Comparison of ENCODE assay signal across 9 cellular contexts in genomic region chr20:46151936-46152335, GRCh38. TPM values are rescaled to one million over a fixed set of nuclear protein-coding genes. Genes with fewer than 3 reads are reported as not detected.
DNase-seq lines count a peak whose midpoint lies in the region; ATAC-seq and TF ChIP-seq lines count a peak whose summit lies in the region.
"Had no signal": no experiment of that assay in that cellular context is flagged by ENCODE, and none has a peak within 500 bp of the region (broad histone marks: within the 10 kb centered on the region; RNA-seq: fewer than 3 reads in every experiment).

No MANE protein-coding gene starts in this region.

- no peak overlapping the region for H3K14ac ChIP-seq in IMR-90 (replicated peaks; ENCODE audit: low read depth, low read length)

- no peaks in the 10 kb centered on the region for H3K4me1 Mint-ChIP-seq in activated T-cell treated with anti-CD3 and anti-CD28 coated beads, Interleukin-2, amount 50 U/mL, for 4 hours (ENCODE audit: low read depth)

- H3K27me3 ChIP-seq in IMR-90 (ENCODE audit: control insufficient read depth, insufficient read depth, low read length): peaks cover 18% of the 10 kb centered on the region
- H3K27me3 ChIP-seq in mammary epithelial cell (ENCODE audit: insufficient read depth, low read length): no peaks in the 10 kb centered on the region

- TF ChIP-seq POLR2A in IMR-90 (IDR thresholded peaks at IDR 0.05; ENCODE audit: low read depth, low read length): no peak

- H2BK5ac ChIP-seq in IMR-90 (ENCODE audit: low read depth, low read length, poor library complexity, severe bottlenecking): no peak overlapping the region

- POLR2A ChIA-PET in IMR-90 (lab: Charles Lee; ENCODE audit: unreplicated experiment): no interaction called here

- peaks cover 12% of the 10 kb centered on the region for H3K27me3 Mint-ChIP-seq in activated T-cell treated with anti-CD3 and anti-CD28 coated beads, Interleukin-2, amount 50 U/mL, for 4 hours (ENCODE audit: low read depth)

- intact Hi-C loops in IMR-90 (cut with micrococcal nuclease): no loop called here
- intact Hi-C loops in mammary epithelial cell (cut with micrococcal nuclease): no loop called here

- H3K18ac ChIP-seq in IMR-90 (ENCODE audit: low read depth, low read length): no peak overlapping the region

- H3K4me3 Mint-ChIP-seq in activated T-cell treated with anti-CD3 and anti-CD28 coated beads, Interleukin-2, amount 50 U/mL, for 4 hours: no peak overlapping the region

- no peak overlapping the region for H2BK15ac ChIP-seq in IMR-90 (ENCODE audit: low read depth, low read length)

- no peak overlapping the region for H3K4me3 ChIP-seq in IMR-90 (ENCODE audit: insufficient read depth, low read depth, low read length)
- no peak overlapping the region for H3K4me3 ChIP-seq in mammary epithelial cell (replicated peaks in 1 of 3; ENCODE audit: insufficient read depth in 1 of 3, low read depth in 2 of 3, low read length in 3 of 3)

- no peak overlapping the region for H3K56ac ChIP-seq in IMR-90 (ENCODE audit: extremely low read depth, insufficient read depth, low read length)

- H3K4me1 ChIP-seq in IMR-90 (ENCODE audit: control insufficient read depth, insufficient read depth, low read length) (no peaks in the 10 kb centered on the region), mammary epithelial cell (ENCODE audit: insufficient read depth, low read length) (no peaks in the 10 kb centered on the region)

- no peaks in the 10 kb centered on the region for H3K9me3 ChIP-seq in IMR-90 (ENCODE audit: control insufficient read depth, insufficient read depth, low read length)
- no peaks in the 10 kb centered on the region for H3K9me3 ChIP-seq in mammary epithelial cell (replicated peaks; ENCODE audit: insufficient read depth, low read length)

- H2BK120ac ChIP-seq in IMR-90 (ENCODE audit: low read depth, low read length): no peak overlapping the region

- no peak overlapping the region for H4K5ac ChIP-seq in IMR-90 (ENCODE audit: low read depth, low read length)

- H3K4me2 ChIP-seq in IMR-90 (ENCODE audit: low read depth, low read length) (no peak overlapping the region), mammary epithelial cell (ENCODE audit: insufficient read depth, low read depth, low read length) (no peak overlapping the region)

- no peak overlapping the region for H2BK20ac ChIP-seq in IMR-90 (ENCODE audit: low read depth, low read length)

- no peak overlapping the region for H3K23ac ChIP-seq in IMR-90 (ENCODE audit: low read depth, low read length)

- CTCF ChIA-PET in IMR-90 (lab: Yijun Ruan, JAX) (no interaction called here), mammary epithelial cell (lab: Charles Lee; ENCODE audit: low non-redundant PET) (no interaction called here)

- no peaks in the 10 kb centered on the region for H3K9me3 Mint-ChIP-seq in activated T-cell treated with anti-CD3 and anti-CD28 coated beads, Interleukin-2, amount 50 U/mL, for 4 hours

- H4K20me1 ChIP-seq in IMR-90 (ENCODE audit: insufficient read depth, low read length): no peaks in the 10 kb centered on the region
- H4K20me1 ChIP-seq in mammary epithelial cell (ENCODE audit: insufficient read depth, low read length): no peaks in the 10 kb centered on the region

- TF ChIP-seq CTCF in IMR-90 (conservative IDR thresholded peaks at IDR 0.05; ENCODE audit: low read depth, low read length) (peak; percentile 11; the same call in 1 of the 2 replicates), mammary epithelial cell (conservative IDR thresholded peaks at IDR 0.05 in 1 of 2, IDR thresholded peaks at IDR 0.05 in 1 of 2; ENCODE audit: extremely low read depth in 1 of 2, insufficient read depth in 1 of 2, low read depth in 1 of 2, low read length in 2 of 2) (peak; percentile 28 to 40)

- H2AFZ ChIP-seq in IMR-90 (replicated peaks; ENCODE audit: low read length, poor library complexity): no peak overlapping the region
- H2AFZ ChIP-seq in mammary epithelial cell (ENCODE audit: low read depth, low read length): no peak overlapping the region

- TF ChIP-seq RAD21 in IMR-90 (IDR thresholded peaks at IDR 0.05; ENCODE audit: low read length): no peak

- no TSS peak for BruUV-seq in IMR-90 (replicated peaks; lab: Mats Ljungman, UMichigan)
- no TSS peak for BruUV-seq in mammary epithelial cell (replicated peaks; lab: Mats Ljungman, UMichigan)

- WGBS in IMR-90 (ENCODE audit: extremely low coverage in 2 of 2, insufficient read length in 1 of 2), 2 experiments: no CpG with 5 or more reads among the region's 7 CpGs
- 66% methylated on average over 5 of the region's 7 CpGs for WGBS in mammary epithelial cell (ENCODE audit: low coverage, missing lambda C conversion rate)

- H3K79me1 ChIP-seq in IMR-90 (ENCODE audit: low read depth in 1 of 2, low read length in 2 of 2): no peaks in the 10 kb centered on the region

- no peaks in the 10 kb centered on the region for H3K36me3 Mint-ChIP-seq in activated T-cell treated with anti-CD3 and anti-CD28 coated beads, Interleukin-2, amount 50 U/mL, for 4 hours (ENCODE audit: insufficient read depth)

- no peaks in the 10 kb centered on the region for H3K9me1 ChIP-seq in IMR-90 (ENCODE audit: insufficient read depth, low read length)

- dilution Hi-C loops in IMR-90 (cut with HindIII; ENCODE audit: low sequenced_read_pairs, unreplicated experiment) (no loop called here), mammary epithelial cell (cut with HindIII; ENCODE audit: low sequenced_read_pairs) (no loop called here)

- H4K8ac ChIP-seq in IMR-90 (ENCODE audit: low read depth in 2 of 2, low read length in 2 of 2): no peak overlapping the region

- ATAC-seq in activated T-cell treated with anti-CD3 and anti-CD28 coated beads, Interleukin-2, amount 50 U/mL, for 4 hours: no peak
- ATAC-seq in IMR-90 (ENCODE audit: low read depth): no peak
- ATAC-seq in HG03565 (IDR thresholded peaks at IDR 0.05; ENCODE audit: unreplicated experiment): no peak

- no peak overlapping the region for H3K4ac ChIP-seq in IMR-90 (ENCODE audit: low read depth, low read length)

- no peaks in the 10 kb centered on the region for H3K36me3 ChIP-seq in IMR-90 (ENCODE audit: control insufficient read depth, insufficient read depth, low read length)
- no peaks in the 10 kb centered on the region for H3K36me3 ChIP-seq in mammary epithelial cell (ENCODE audit: insufficient read depth, low read length)

- in situ Hi-C loops in IMR-90 (cut with MboI; ENCODE audit: low sequenced_read_pairs): no loop called here
- in situ Hi-C loops in mammary epithelial cell (cut with MboI; ENCODE audit: low sequenced_read_pairs in 2 of 2): no loop called here

- DNase-seq in activated T-cell treated with anti-CD3 and anti-CD28 coated beads for 48 hours (ENCODE audit: low read depth) (peak; percentile 14), IMR-90 (no peak), mammary epithelial cell (no peak), ecto neural progenitor cell (ENCODE audit: low spot score) (no peak), OCI-M2 (lab: John Stamatoyannopoulos, UW; ENCODE audit: unreplicated experiment) (no peak)
- no peak for DNase-seq in activated T-cell treated with anti-CD3 and anti-CD28 coated beads, Interleukin-2, amount 50 U/mL, for 4 hours
- DNase-seq in stimulated activated CD4-positive, alpha-beta T cell treated with anti-CD3 and anti-CD28 coated beads, Interleukin-1b, Interleukin-23, amount 100 ng/mL, for 48 hours: peak; percentile 17
- DNase-seq: NCI-H1092 treated with DMSO at 0.1 percent for 48 hours had no signal

- no peak overlapping the region for H4K91ac ChIP-seq in IMR-90 (ENCODE audit: insufficient read depth, low read depth, low read length)

- H3K27ac ChIP-seq in IMR-90 (ENCODE audit: insufficient read depth, low read length): no peak overlapping the region
- no peak overlapping the region for H3K27ac ChIP-seq in mammary epithelial cell (ENCODE audit: insufficient read depth, low read depth, low read length)

- H3K9ac ChIP-seq in IMR-90 (ENCODE audit: low read depth, low read length) (no peak overlapping the region), mammary epithelial cell (ENCODE audit: insufficient read depth, low read length) (no peak overlapping the region)

- H2AK9ac ChIP-seq in IMR-90 (replicated peaks; ENCODE audit: low read depth, low read length, poor library complexity): no peak overlapping the region

- H3K79me2 ChIP-seq in mammary epithelial cell (ENCODE audit: insufficient read depth, low read length): no peaks in the 10 kb centered on the region

- no peak overlapping the region for H2AK5ac ChIP-seq in IMR-90 (ENCODE audit: low read depth, low read length)

TF ChIP-seq in IMR-90, 13 proteins besides CTCF, POLR2A, EP300 and RAD21:
- TF ChIP-seq USF2 (IDR thresholded peaks at IDR 0.05; ENCODE audit: low read depth, low read length) (no peak), ELK1 (IDR thresholded peaks at IDR 0.05; ENCODE audit: borderline replicate concordance, low read depth, low read length) (no peak), MAFK (IDR thresholded peaks at IDR 0.05; ENCODE audit: low read depth, low read length) (no peak), FOS (IDR thresholded peaks at IDR 0.05; ENCODE audit: low read depth, low read length) (no peak), CHD1 (IDR thresholded peaks at IDR 0.05; ENCODE audit: low read depth, low read length) (no peak)

RNA-seq across cellular contexts. Expression of gene CD40, which starts 33.8 kb away (rescaled TPM):
- 10 to 100 TPM in 2 of 3 donors, 1 to 10 TPM in 1; 7.6 to 29.2 (median 10.6) TPM for total RNA-seq in activated T-cell treated with anti-CD3 and anti-CD28 coated beads, Interleukin-2, amount 50 U/mL, for 4 hours
- total RNA-seq in IMR-90 (2012; rRNA removed): 0.28 and 0.36 TPM in 2 replicates
- 0.52 and 0.92 TPM in 2 replicates for polyA plus RNA-seq in IMR-90 (2012; rRNA removed)
- polyA plus RNA-seq in IMR-90 (2012; cell fraction: cytosol; rRNA removed): 0.62 and 1.2 TPM in 2 replicates
- 1.1 and 1.6 TPM in 2 replicates for polyA plus RNA-seq in IMR-90 (2012; cell fraction: nucleus; rRNA removed; ENCODE audit: low replicate concordance)
- 1 to 10 TPM in 1 of 2 donors, not detected in 1; 3.2 TPM for total RNA-seq in mammary epithelial cell
- 14.9 TPM for polyA plus RNA-seq in mammary epithelial cell
- polyA minus RNA-seq in mammary epithelial cell: 0.31 TPM

Comparison
In these comparisons a context has a peak if more than half of its experiments do, and no peak if none do; other contexts are left out.
1. DNase-seq: peak in activated T-cell treated with anti-CD3 and anti-CD28 coated beads for 48 hours (single experiment) and stimulated activated CD4-positive, alpha-beta T cell treated with anti-CD3 and anti-CD28 coated beads, Interleukin-1b, Interleukin-23, amount 100 ng/mL, for 48 hours (single experiment); none in activated T-cell treated with anti-CD3 and anti-CD28 coated beads, Interleukin-2, amount 50 U/mL, for 4 hours (single experiment), IMR-90 (single experiment), mammary epithelial cell (single experiment), ecto neural progenitor cell (single experiment) and OCI-M2 (single experiment).